15 cellular contexts compared by ENCODE assay signal in genomic region chr20:31653573-31653972, GRCh38. TPM values are rescaled to one million over a fixed set of nuclear protein-coding genes. Genes with fewer than 3 reads are reported as not detected.
DNase-seq lines count a peak whose midpoint lies in the region; ATAC-seq and TF ChIP-seq lines count a peak whose summit lies in the region.
"Had no signal": no experiment of that assay in that cellular context is flagged by ENCODE, and none has a peak within 500 bp of the region (broad histone marks: within the 10 kb centered on the region; RNA-seq: fewer than 3 reads in every experiment).

No MANE protein-coding gene starts in this region.

- H2BK5ac ChIP-seq in mesenchymal stem cell (ENCODE audit: low read depth, low read length, poor library complexity, severe bottlenecking), result no peak overlapping the region

- no peak overlapping the region for H2AK5ac ChIP-seq in mesenchymal stem cell (ENCODE audit: low read length, severe bottlenecking)

- peak; percentile 30 for DNase-seq in DMS 273 (lab: John Stamatoyannopoulos, UW; ENCODE audit: unreplicated experiment)
- no peak for DNase-seq in DMS 273 treated with DMSO at 0.1 percent for 48 hours (lab: John Stamatoyannopoulos, UW)
- DNase-seq in NCI-H446 (lab: John Stamatoyannopoulos, UW), result peak; percentile 73 to 83
- DNase-seq in mesenchymal stem cell, result no peak
- no peak for DNase-seq in iPS-NIHi11 (ENCODE audit: low spot score)
- no peak for DNase-seq in hypothalamus (lab: John Stamatoyannopoulos, UW)
- DNase-seq in NCI-H510A (lab: John Stamatoyannopoulos, UW), result no peak
- DNase-seq: 8988T, Kasumi-1, NCI-H1930, NCI-H2171, NCI-H82, SW 1271 had no signal

- no peaks in the 10 kb centered on the region for H3K27me3 ChIP-seq in mesenchymal stem cell (ENCODE audit: control insufficient read depth in 1 of 2, insufficient read depth in 1 of 2, low read length in 2 of 2)
- H3K27me3 ChIP-seq: BLaER1 had no signal

- WGBS in mesenchymal stem cell, result 63% methylated on average over 5 of the region's 5 CpGs

- no peak overlapping the region for H3K4me3 ChIP-seq in mesenchymal stem cell (ENCODE audit: insufficient read depth in 1 of 2, low read depth in 1 of 2, low read length in 2 of 2)
- H3K4me3 ChIP-seq: BLaER1 had no signal

- no peak overlapping the region for H4K91ac ChIP-seq in mesenchymal stem cell (ENCODE audit: low read length)

- no peak overlapping the region for H2BK15ac ChIP-seq in mesenchymal stem cell (ENCODE audit: low read depth, poor library complexity, severe bottlenecking)

- H2BK12ac ChIP-seq in mesenchymal stem cell (ENCODE audit: low read length in 2 of 2), result no peak overlapping the region

- no peaks in the 10 kb centered on the region for H3K9me3 ChIP-seq in mesenchymal stem cell (ENCODE audit: control insufficient read depth, low read length)
- H3K9me3 ChIP-seq: BLaER1 had no signal

- H3K36me3 ChIP-seq in mesenchymal stem cell (ENCODE audit: control insufficient read depth in 1 of 2, insufficient read depth in 2 of 2, low read depth in 1 of 2, low read length in 2 of 2), result no peaks in the 10 kb centered on the region
- H3K36me3 ChIP-seq: BLaER1 had no signal

- H3K4ac ChIP-seq in mesenchymal stem cell (ENCODE audit: low read depth in 1 of 2, low read length in 2 of 2), result no peak overlapping the region

- no peak overlapping the region for H3K4me2 ChIP-seq in mesenchymal stem cell (ENCODE audit: low read length, poor library complexity, severe bottlenecking)
- H3K4me2 ChIP-seq: BLaER1 had no signal

- peak; percentile 11; the same call in 2 of the 3 replicates for ATAC-seq in SK-N-SH treated with all-trans-retinoic acid at 6 μM for 48 hours

- no peak overlapping the region for H3K14ac ChIP-seq in mesenchymal stem cell (ENCODE audit: low read length in 2 of 2)

- no peaks in the 10 kb centered on the region for H3K4me1 ChIP-seq in mesenchymal stem cell (ENCODE audit: control insufficient read depth, insufficient read depth, low read depth, low read length)

- H2BK120ac ChIP-seq in mesenchymal stem cell (ENCODE audit: low read depth, low read length), result no peak overlapping the region

- H2AFZ ChIP-seq in mesenchymal stem cell (ENCODE audit: low read depth, low read length), result no peak overlapping the region

- no peak overlapping the region for H3K9ac ChIP-seq in mesenchymal stem cell (ENCODE audit: low read length)
- H3K9ac ChIP-seq: BLaER1 had no signal

- H3K18ac ChIP-seq in mesenchymal stem cell (ENCODE audit: low read depth in 1 of 2, low read length in 2 of 2), result no peak overlapping the region

- peak overlapping the region; percentile 35 for H4K8ac ChIP-seq in mesenchymal stem cell (ENCODE audit: low read length)

- H3K23ac ChIP-seq in mesenchymal stem cell (ENCODE audit: low read length in 2 of 2), result no peak overlapping the region

- H3K27ac ChIP-seq in mesenchymal stem cell (ENCODE audit: low read length, poor library complexity, severe bottlenecking), result no peak overlapping the region
- H3K27ac ChIP-seq: BLaER1 had no signal

- no peaks in the 10 kb centered on the region for H3K79me1 ChIP-seq in mesenchymal stem cell (replicated peaks; ENCODE audit: low read length, poor library complexity, severe bottlenecking)

TF ChIP-seq in SK-N-SH treated with all-trans-retinoic acid at 6 μM for 48 hours, 23 proteins besides CTCF, POLR2A, EP300 and RAD21:
- TF ChIP-seq SNAI2 (CRISPR knock-in tag; IDR thresholded peaks at IDR 0.05) (no peak), GLIS3 (CRISPR knock-in tag; IDR thresholded peaks at IDR 0.05) (no peak), POU6F1 (CRISPR knock-in tag; IDR thresholded peaks at IDR 0.05; ENCODE audit: borderline replicate concordance, low read depth) (no peak), PPARA (CRISPR knock-in tag; IDR thresholded peaks at IDR 0.05; ENCODE audit: borderline replicate concordance) (no peak), ZNF70 (CRISPR knock-in tag; IDR thresholded peaks at IDR 0.05) (no peak), CREB5 (CRISPR knock-in tag; IDR thresholded peaks at IDR 0.05; ENCODE audit: low read depth) (no peak), ISL1 (CRISPR knock-in tag; IDR thresholded peaks at IDR 0.05) (no peak), CSRNP3 (CRISPR knock-in tag; IDR thresholded peaks at IDR 0.05) (no peak), ZNF8 (CRISPR knock-in tag; IDR thresholded peaks at IDR 0.05) (no peak), TOX (CRISPR knock-in tag; IDR thresholded peaks at IDR 0.05; ENCODE audit: borderline replicate concordance) (no peak), ZNF565 (CRISPR knock-in tag; conservative IDR thresholded peaks at IDR 0.05; ENCODE audit: low read depth) (no peak), TCF4 (CRISPR knock-in tag; IDR thresholded peaks at IDR 0.05; ENCODE audit: borderline replicate concordance) (no peak), ZC3H10 (CRISPR knock-in tag; IDR thresholded peaks at IDR 0.05) (no peak), ZFP30 (CRISPR knock-in tag; IDR thresholded peaks at IDR 0.05) (no peak), RARB (CRISPR knock-in tag; IDR thresholded peaks at IDR 0.05) (no peak), ARNTL (CRISPR knock-in tag; IDR thresholded peaks at IDR 0.05; ENCODE audit: borderline replicate concordance, low read depth) (no peak), PATZ1 (CRISPR knock-in tag; IDR thresholded peaks at IDR 0.05; ENCODE audit: borderline replicate concordance) (no peak), OSR1 (CRISPR knock-in tag; IDR thresholded peaks at IDR 0.05) (no peak)
TF ChIP-seq in SK-N-SH treated with all-trans-retinoic acid at 6 μM for 48 hours: peak in this region for 0.

RNA-seq across cellular contexts. Expression of gene COX4I2, which starts 15.9 kb away (rescaled TPM):
- polyA plus RNA-seq in mesenchymal stem cell (2013, experiment 1 of 2), result not detected
- polyA plus RNA-seq in mesenchymal stem cell (2013, experiment 2 of 2), result not detected

RNA-seq across cellular contexts. Expression of gene ID1, which starts 48.5 kb away (rescaled TPM):
- polyA plus RNA-seq in mesenchymal stem cell (2013, experiment 1 of 2), result 260 TPM
- polyA plus RNA-seq in mesenchymal stem cell (2013, experiment 2 of 2), result 254 TPM

Comparison
In these comparisons a context has a peak if more than half of its experiments do, and no peak if none do; other contexts are left out.
1. DNase-seq: peak in DMS 273 (single experiment) and NCI-H446 (2 of 2); none in DMS 273 treated with DMSO at 0.1 percent for 48 hours (single experiment), mesenchymal stem cell (single experiment), iPS-NIHi11 (single experiment), hypothalamus (0 of 51) and NCI-H510A (single experiment).